17 cellular contexts compared by ENCODE assay signal in the genomic region with DNA sequence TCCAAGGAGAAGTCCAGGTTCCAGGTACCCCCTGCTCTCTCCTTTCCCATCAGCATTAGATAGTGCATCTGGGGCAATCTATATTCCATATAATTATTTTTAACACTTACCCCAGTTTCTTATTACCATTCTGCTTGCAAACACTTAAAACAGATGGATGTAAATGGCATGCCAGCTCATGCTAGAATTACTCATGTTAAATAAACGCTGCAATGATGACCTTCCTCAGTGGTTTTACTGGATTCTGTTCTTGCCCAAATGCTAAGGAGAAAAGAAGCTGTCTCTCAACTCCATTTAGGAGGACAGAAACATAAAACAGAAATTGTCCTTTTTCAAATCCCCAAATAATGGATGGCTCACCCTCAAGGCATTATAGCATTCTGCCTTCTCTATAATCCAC.
DNase-seq lines count a peak whose midpoint lies in the region; ATAC-seq, FAIRE-seq and TF ChIP-seq lines count a peak whose summit lies in the region.
"Had no signal": no experiment of that assay in that cellular context is flagged by ENCODE, and none has a peak within 500 bp of the region (broad histone marks: within the 10 kb centered on the region; RNA-seq: fewer than 3 reads in every experiment).

No MANE protein-coding gene starts in this region.

- WGBS in A549 (ENCODE audit: missing lambda C conversion rate), result 11% methylated on average over 1 of the region's 1 CpG

- TF ChIP-seq RAD21 in A549 (conservative IDR thresholded peaks at IDR 0.05 in 1 of 2, IDR thresholded peaks at IDR 0.05 in 1 of 2), result no peak

- H4K20me1 ChIP-seq in PC-3 (ENCODE audit: low read length), result no peaks in the 10 kb centered on the region
- H4K20me1 ChIP-seq: BLaER1 treated with 17β-estradiol and CSF1 and Interleukin-3, amounts not matched to agents 10 nM and 100 nM had no signal

- H3K9ac ChIP-seq in PC-3 (ENCODE audit: low read length), result no peak overlapping the region
- H3K9ac ChIP-seq: BLaER1 treated with 17β-estradiol and CSF1 and Interleukin-3, amounts not matched to agents 10 nM and 100 nM; GM23248 had no signal

- TF ChIP-seq EP300 in A549 (IDR thresholded peaks at IDR 0.05), result no peak

- H3K9me2 ChIP-seq in PC-3 (replicated peaks; ENCODE audit: low read length), result no peaks in the 10 kb centered on the region

- no peaks in the 10 kb centered on the region for H3F3A ChIP-seq in PC-3 (ENCODE audit: low read length, unreplicated experiment)

- in situ Hi-C loops in astrocyte of the spinal cord (cut with HindIII; ENCODE audit: low sequenced_read_pairs), result no loop called here

- FAIRE-seq in A549 (lab: Jason Lieb, UNC), result peak; percentile 23
- FAIRE-seq: GM12878, HepG2 had no signal

- DNase-seq in A549 (ENCODE audit: low read depth in 1 of 2, low spot score in 1 of 2) (no peak), PC-3 (peak; percentile 1), astrocyte of the spinal cord (ENCODE audit: low read depth, low spot score) (peak; percentile 22), foreskin keratinocyte (peak; percentile 2 to 45)
- DNase-seq: 8988T; Calu3; CD8-positive, alpha-beta T cell; DND-41; EL; GM23248 had no signal

- intact Hi-C loops in PC-3 (cut with micrococcal nuclease), result no loop called here

- no peak overlapping the region for H3K4me3 ChIP-seq in A549
- H3K4me3 ChIP-seq in PC-3 (ENCODE audit: low read length), result no peak overlapping the region
- H3K4me3 ChIP-seq in astrocyte of the spinal cord (ENCODE audit: low read depth, low read length), result no peak overlapping the region
- H3K4me3 ChIP-seq: BLaER1 treated with 17β-estradiol and CSF1 and Interleukin-3, amounts not matched to agents 10 nM and 100 nM; GM12878; GM23248; HAP-1 had no signal

- no peaks in the 10 kb centered on the region for H3K27me3 ChIP-seq in PC-3 (ENCODE audit: low read length)
- H3K27me3 ChIP-seq in foreskin keratinocyte, result no peaks in the 10 kb centered on the region
- H3K27me3 ChIP-seq: BLaER1 treated with 17β-estradiol and CSF1 and Interleukin-3, amounts not matched to agents 10 nM and 100 nM had no signal

- no peak overlapping the region for H2AFZ ChIP-seq in PC-3 (ENCODE audit: low read length)
- H2AFZ ChIP-seq: GM23248 had no signal

- H3K9me3 ChIP-seq in A549 (no peaks in the 10 kb centered on the region), PC-3 (ENCODE audit: low read length) (no peaks in the 10 kb centered on the region)
- H3K9me3 ChIP-seq: HAP-1 had no signal

- no peak for TF ChIP-seq POLR2A in A549 (IDR thresholded peaks at IDR 0.05; ENCODE audit: low read length)

- TF ChIP-seq CTCF in A549 (IDR thresholded peaks at IDR 0.05), result no peak
- no peak for TF ChIP-seq CTCF in PC-3 (conservative IDR thresholded peaks at IDR 0.05; ENCODE audit: low read depth, low read length)
- TF ChIP-seq CTCF in astrocyte of the spinal cord (IDR thresholded peaks at IDR 0.05; ENCODE audit: low read depth, low read length), result no peak
- no peak for TF ChIP-seq CTCF in foreskin keratinocyte (conservative IDR thresholded peaks at IDR 0.05)

- H3K79me2 ChIP-seq in PC-3 (ENCODE audit: low read length), result no peaks in the 10 kb centered on the region

- H3K4me2 ChIP-seq in A549 (no peak overlapping the region), PC-3 (ENCODE audit: low read length) (no peak overlapping the region)
- H3K4me2 ChIP-seq: BLaER1 treated with 17β-estradiol and CSF1 and Interleukin-3, amounts not matched to agents 10 nM and 100 nM had no signal

- no peaks in the 10 kb centered on the region for H3K36me3 ChIP-seq in PC-3 (ENCODE audit: low read depth, low read length)
- H3K36me3 ChIP-seq: BLaER1 treated with 17β-estradiol and CSF1 and Interleukin-3, amounts not matched to agents 10 nM and 100 nM; HAP-1 had no signal

- H3K27ac ChIP-seq in A549 (no peak overlapping the region), PC-3 (ENCODE audit: low read length) (no peak overlapping the region), foreskin keratinocyte (no peak overlapping the region)
- H3K27ac ChIP-seq: BLaER1 treated with 17β-estradiol and CSF1 and Interleukin-3, amounts not matched to agents 10 nM and 100 nM; GM23248 had no signal

- POLR2A ChIA-PET in A549 (lab: Yijun Ruan, JAX), result no interaction called here
- POLR2A ChIA-PET in PC-3 (lab: Charles Lee; ENCODE audit: unreplicated experiment), result no interaction called here

- no peak for ATAC-seq in A549
- ATAC-seq in PC-3, result no peak
- ATAC-seq in foreskin keratinocyte, result peak; percentile 35
- ATAC-seq in HG03095 (IDR thresholded peaks at IDR 0.05; ENCODE audit: unreplicated experiment), result no peak
- ATAC-seq in HG03378 (IDR thresholded peaks at IDR 0.05; ENCODE audit: unreplicated experiment), result no peak
- ATAC-seq in HG02642 (IDR thresholded peaks at IDR 0.05; ENCODE audit: poor library complexity, unreplicated experiment), result no peak
- ATAC-seq: CD8-positive, alpha-beta T cell; GM12878; HepG2 had no signal

- H3K4me1 ChIP-seq in A549 (no peaks in the 10 kb centered on the region), PC-3 (ENCODE audit: insufficient read depth, low read length) (no peaks in the 10 kb centered on the region), foreskin keratinocyte (no peaks in the 10 kb centered on the region)
- H3K4me1 ChIP-seq: BLaER1 treated with 17β-estradiol and CSF1 and Interleukin-3, amounts not matched to agents 10 nM and 100 nM; HAP-1 had no signal

- BruUV-seq in PC-3 (replicated peaks; lab: Mats Ljungman, UMichigan), result no TSS peak

- CTCF ChIA-PET in A549 (lab: Yijun Ruan, JAX), result no interaction called here
- CTCF ChIA-PET in PC-3 (lab: Charles Lee), result no interaction called here

TF ChIP-seq in A549, 52 proteins besides CTCF, POLR2A, EP300 and RAD21:
- TF ChIP-seq, protein P1, sequence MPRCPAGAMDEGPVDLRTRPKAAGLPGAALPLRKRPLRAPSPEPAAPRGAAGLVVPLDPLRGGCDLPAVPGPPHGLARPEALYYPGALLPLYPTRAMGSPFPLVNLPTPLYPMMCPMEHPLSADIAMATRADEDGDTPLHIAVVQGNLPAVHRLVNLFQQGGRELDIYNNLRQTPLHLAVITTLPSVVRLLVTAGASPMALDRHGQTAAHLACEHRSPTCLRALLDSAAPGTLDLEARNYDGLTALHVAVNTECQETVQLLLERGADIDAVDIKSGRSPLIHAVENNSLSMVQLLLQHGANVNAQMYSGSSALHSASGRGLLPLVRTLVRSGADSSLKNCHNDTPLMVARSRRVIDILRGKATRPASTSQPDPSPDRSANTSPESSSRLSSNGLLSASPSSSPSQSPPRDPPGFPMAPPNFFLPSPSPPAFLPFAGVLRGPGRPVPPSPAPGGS (IDR thresholded peaks at IDR 0.05), result no peak
- TF ChIP-seq NR3C1 (IDR thresholded peaks at IDR 0.05) (no peak), HOXB13 (CRISPR knock-in tag; IDR thresholded peaks at IDR 0.05; ENCODE audit: low read depth) (no peak), GATA3 (IDR thresholded peaks at IDR 0.05; ENCODE audit: borderline replicate concordance) (no peak), CEBPB (IDR thresholded peaks at IDR 0.05) (no peak), RARB (CRISPR knock-in tag; IDR thresholded peaks at IDR 0.05) (no peak), FOXS1 (CRISPR knock-in tag; IDR thresholded peaks at IDR 0.05) (no peak), HEYL (CRISPR knock-in tag; IDR thresholded peaks at IDR 0.05) (no peak), KDM1A (IDR thresholded peaks at IDR 0.05; ENCODE audit: low read depth) (no peak)
- TF ChIP-seq, protein P2, sequence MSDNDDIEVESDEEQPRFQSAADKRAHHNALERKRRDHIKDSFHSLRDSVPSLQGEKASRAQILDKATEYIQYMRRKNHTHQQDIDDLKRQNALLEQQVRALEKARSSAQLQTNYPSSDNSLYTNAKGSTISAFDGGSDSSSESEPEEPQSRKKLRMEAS (IDR thresholded peaks at IDR 0.05), result no peak
- TF ChIP-seq, protein P3, sequence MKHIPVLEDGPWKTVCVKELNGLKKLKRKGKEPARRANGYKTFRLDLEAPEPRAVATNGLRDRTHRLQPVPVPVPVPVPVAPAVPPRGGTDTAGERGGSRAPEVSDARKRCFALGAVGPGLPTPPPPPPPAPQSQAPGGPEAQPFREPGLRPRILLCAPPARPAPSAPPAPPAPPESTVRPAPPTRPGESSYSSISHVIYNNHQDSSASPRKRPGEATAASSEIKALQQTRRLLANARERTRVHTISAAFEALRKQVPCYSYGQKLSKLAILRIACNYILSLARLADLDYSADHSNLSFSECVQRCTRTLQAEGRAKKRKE (CRISPR knock-in tag; IDR thresholded peaks at IDR 0.05; ENCODE audit: low read depth), result no peak

Comparison
In these comparisons a context has a peak if more than half of its experiments do, and no peak if none do; other contexts are left out.
1. DNase-seq: peak in PC-3 (single experiment), astrocyte of the spinal cord (single experiment) and foreskin keratinocyte (2 of 2); none in A549 (0 of 2).